In the genomic region with DNA sequence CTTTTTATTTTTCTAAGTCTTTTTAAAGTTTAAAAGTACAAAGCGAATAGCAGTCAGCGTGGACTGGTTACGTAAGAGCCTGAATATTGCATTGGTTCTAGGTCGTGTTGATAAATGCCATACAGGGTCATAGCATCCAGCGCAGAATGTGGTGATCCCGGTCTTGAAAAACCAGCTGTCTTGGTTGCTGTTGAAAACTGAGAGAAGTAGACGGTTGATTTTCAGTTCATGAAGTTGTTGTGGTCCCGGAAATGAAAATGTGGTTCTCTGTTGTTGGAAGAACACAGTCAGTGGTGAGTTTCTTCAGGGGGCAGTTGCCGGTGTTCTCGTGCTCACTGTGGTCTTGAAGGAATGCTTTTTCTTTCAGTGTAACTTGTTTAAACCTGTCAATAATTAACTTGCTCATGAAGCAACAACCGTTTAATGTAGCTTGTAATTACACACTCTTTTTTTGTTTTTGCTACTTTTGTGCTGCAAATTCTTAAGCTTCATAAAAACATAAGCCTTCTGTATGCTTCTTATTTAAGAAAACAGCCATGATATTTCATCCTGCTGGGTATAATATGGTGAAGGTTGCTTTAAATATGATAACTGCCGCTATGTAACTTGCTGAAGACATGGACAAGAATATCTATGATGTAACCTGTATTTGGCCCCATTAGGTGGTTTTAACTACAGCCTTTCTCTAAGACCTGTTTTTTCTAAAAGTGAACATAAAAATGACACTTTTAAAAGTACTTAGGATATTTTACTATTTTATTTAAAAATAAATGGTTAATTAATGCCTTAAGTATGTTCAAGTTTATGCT, we compare ENCODE assay signal across 1 cellular context.
A peak's percentile ranks its signal among the peaks of the same experiment; 100 is the strongest.
TF ChIP-seq lines count a peak whose summit lies in the region.

No MANE protein-coding gene starts in this region.

TF ChIP-seq in HepG2, 621 proteins besides CTCF, POLR2A, EP300 and RAD21 (continued from another document and continues in another):
- TF ChIP-seq ASH2L (IDR thresholded peaks at IDR 0.05; ENCODE audit: insufficient read length, low read depth, low read length): peak; percentile 94
- TF ChIP-seq CREB1 (IDR thresholded peaks at IDR 0.05): no peak
- TF ChIP-seq CREB1 (CRISPR knock-in tag; IDR thresholded peaks at IDR 0.05): peak; percentile 31
- TF ChIP-seq, protein P1, sequence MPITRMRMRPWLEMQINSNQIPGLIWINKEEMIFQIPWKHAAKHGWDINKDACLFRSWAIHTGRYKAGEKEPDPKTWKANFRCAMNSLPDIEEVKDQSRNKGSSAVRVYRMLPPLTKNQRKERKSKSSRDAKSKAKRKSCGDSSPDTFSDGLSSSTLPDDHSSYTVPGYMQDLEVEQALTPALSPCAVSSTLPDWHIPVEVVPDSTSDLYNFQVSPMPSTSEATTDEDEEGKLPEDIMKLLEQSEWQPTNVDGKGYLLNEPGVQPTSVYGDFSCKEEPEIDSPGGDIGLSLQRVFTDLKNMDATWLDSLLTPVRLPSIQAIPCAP (CRISPR knock-in tag; IDR thresholded peaks at IDR 0.05; ENCODE audit: low read depth): 0 out of 2 replicates have a peak, but pooled peaks have one; percentile 35
- no peak for TF ChIP-seq NONO (IDR thresholded peaks at IDR 0.05)
- TF ChIP-seq NONO (CRISPR knock-in tag; conservative IDR thresholded peaks at IDR 0.05): no peak
- no peak for TF ChIP-seq ZNF562 (CRISPR knock-in tag; IDR thresholded peaks at IDR 0.05; ENCODE audit: borderline replicate concordance)
- TF ChIP-seq NFE2L1 (CRISPR knock-in tag; IDR thresholded peaks at IDR 0.05; ENCODE audit: borderline replicate concordance): no peak
- TF ChIP-seq, protein P2, sequence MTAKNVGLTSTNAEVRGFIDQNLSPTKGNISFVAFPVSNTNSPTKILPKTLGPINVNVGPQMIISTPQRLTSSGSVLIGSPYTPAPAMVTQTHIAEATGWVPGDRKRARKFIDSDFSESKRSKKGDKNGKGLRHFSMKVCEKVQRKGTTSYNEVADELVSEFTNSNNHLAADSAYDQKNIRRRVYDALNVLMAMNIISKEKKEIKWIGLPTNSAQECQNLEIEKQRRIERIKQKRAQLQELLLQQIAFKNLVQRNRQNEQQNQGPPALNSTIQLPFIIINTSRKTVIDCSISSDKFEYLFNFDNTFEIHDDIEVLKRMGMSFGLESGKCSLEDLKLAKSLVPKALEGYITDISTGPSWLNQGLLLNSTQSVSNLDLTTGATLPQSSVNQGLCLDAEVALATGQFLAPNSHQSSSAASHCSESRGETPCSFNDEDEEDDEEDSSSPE (CRISPR knock-in tag; IDR thresholded peaks at IDR 0.05): 0 out of 2 replicates have a peak, but pooled peaks have one; percentile 16
- TF ChIP-seq JDP2 (CRISPR knock-in tag; IDR thresholded peaks at IDR 0.05; ENCODE audit: borderline replicate concordance): no peak
- no peak for TF ChIP-seq ZNF713 (CRISPR knock-in tag; IDR thresholded peaks at IDR 0.05)
- TF ChIP-seq KLF15 (CRISPR knock-in tag; IDR thresholded peaks at IDR 0.05; ENCODE audit: borderline replicate concordance): no peak
- peak; percentile 76 for TF ChIP-seq ZMYM4 (CRISPR knock-in tag; IDR thresholded peaks at IDR 0.05)
- TF ChIP-seq ZNF441 (CRISPR knock-in tag; IDR thresholded peaks at IDR 0.05; ENCODE audit: borderline replicate concordance): peak; percentile 62; the same call in 1 of the 2 replicates
- TF ChIP-seq, protein P3, sequence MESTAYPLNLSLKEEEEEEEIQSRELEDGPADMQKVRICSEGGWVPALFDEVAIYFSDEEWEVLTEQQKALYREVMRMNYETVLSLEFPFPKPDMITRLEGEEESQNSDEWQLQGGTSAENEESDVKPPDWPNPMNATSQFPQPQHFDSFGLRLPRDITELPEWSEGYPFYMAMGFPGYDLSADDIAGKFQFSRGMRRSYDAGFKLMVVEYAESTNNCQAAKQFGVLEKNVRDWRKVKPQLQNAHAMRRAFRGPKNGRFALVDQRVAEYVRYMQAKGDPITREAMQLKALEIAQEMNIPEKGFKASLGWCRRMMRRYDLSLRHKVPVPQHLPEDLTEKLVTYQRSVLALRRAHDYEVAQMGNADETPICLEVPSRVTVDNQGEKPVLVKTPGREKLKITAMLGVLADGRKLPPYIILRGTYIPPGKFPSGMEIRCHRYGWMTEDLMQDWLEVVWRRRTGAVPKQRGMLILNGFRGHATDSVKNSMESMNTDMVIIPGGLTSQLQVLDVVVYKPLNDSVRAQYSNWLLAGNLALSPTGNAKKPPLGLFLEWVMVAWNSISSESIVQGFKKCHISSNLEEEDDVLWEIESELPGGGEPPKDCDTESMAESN (CRISPR knock-in tag; conservative IDR thresholded peaks at IDR 0.05): peak; percentile 70; the same call in 1 of the 2 replicates
- no peak for TF ChIP-seq MAFG (CRISPR knock-in tag; IDR thresholded peaks at IDR 0.05)
- 0 out of 2 replicates have a peak, but pooled peaks have one; percentile 33 for TF ChIP-seq ZNF792 (CRISPR knock-in tag; IDR thresholded peaks at IDR 0.05)
- no peak for TF ChIP-seq ZNF841 (CRISPR knock-in tag; IDR thresholded peaks at IDR 0.05; ENCODE audit: borderline replicate concordance)
- peak; percentile 53 for TF ChIP-seq ELF3 (CRISPR knock-in tag; IDR thresholded peaks at IDR 0.05)
- TF ChIP-seq, protein P4, sequence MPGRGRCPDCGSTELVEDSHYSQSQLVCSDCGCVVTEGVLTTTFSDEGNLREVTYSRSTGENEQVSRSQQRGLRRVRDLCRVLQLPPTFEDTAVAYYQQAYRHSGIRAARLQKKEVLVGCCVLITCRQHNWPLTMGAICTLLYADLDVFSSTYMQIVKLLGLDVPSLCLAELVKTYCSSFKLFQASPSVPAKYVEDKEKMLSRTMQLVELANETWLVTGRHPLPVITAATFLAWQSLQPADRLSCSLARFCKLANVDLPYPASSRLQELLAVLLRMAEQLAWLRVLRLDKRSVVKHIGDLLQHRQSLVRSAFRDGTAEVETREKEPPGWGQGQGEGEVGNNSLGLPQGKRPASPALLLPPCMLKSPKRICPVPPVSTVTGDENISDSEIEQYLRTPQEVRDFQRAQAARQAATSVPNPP (CRISPR knock-in tag; IDR thresholded peaks at IDR 0.05): no peak
- TF ChIP-seq ZNF740 (CRISPR knock-in tag; IDR thresholded peaks at IDR 0.05): no peak
- no peak for TF ChIP-seq SMAD1 (CRISPR knock-in tag; IDR thresholded peaks at IDR 0.05; ENCODE audit: borderline replicate concordance, low read depth)
- no peak for TF ChIP-seq ZNF282 (IDR thresholded peaks at IDR 0.05; ENCODE audit: partially characterized antibody)
- TF ChIP-seq ZNF556 (CRISPR knock-in tag; IDR thresholded peaks at IDR 0.05; ENCODE audit: borderline replicate concordance): peak; percentile 77; the same call in 1 of the 2 replicates
- TF ChIP-seq, protein P5, sequence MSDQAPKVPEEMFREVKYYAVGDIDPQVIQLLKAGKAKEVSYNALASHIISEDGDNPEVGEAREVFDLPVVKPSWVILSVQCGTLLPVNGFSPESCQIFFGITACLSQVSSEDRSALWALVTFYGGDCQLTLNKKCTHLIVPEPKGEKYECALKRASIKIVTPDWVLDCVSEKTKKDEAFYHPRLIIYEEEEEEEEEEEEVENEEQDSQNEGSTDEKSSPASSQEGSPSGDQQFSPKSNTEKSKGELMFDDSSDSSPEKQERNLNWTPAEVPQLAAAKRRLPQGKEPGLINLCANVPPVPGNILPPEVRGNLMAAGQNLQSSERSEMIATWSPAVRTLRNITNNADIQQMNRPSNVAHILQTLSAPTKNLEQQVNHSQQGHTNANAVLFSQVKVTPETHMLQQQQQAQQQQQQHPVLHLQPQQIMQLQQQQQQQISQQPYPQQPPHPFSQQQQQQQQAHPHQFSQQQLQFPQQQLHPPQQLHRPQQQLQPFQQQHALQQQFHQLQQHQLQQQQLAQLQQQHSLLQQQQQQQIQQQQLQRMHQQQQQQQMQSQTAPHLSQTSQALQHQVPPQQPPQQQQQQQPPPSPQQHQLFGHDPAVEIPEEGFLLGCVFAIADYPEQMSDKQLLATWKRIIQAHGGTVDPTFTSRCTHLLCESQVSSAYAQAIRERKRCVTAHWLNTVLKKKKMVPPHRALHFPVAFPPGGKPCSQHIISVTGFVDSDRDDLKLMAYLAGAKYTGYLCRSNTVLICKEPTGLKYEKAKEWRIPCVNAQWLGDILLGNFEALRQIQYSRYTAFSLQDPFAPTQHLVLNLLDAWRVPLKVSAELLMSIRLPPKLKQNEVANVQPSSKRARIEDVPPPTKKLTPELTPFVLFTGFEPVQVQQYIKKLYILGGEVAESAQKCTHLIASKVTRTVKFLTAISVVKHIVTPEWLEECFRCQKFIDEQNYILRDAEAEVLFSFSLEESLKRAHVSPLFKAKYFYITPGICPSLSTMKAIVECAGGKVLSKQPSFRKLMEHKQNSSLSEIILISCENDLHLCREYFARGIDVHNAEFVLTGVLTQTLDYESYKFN (CRISPR knock-in tag; conservative IDR thresholded peaks at IDR 0.05): peak; percentile 87
- TF ChIP-seq ZSCAN25 (CRISPR knock-in tag; IDR thresholded peaks at IDR 0.05): no peak
- no peak for TF ChIP-seq NKX3-1 (CRISPR knock-in tag; IDR thresholded peaks at IDR 0.05)
- no peak for TF ChIP-seq FUBP1 (CRISPR knock-in tag; IDR thresholded peaks at IDR 0.05; ENCODE audit: borderline replicate concordance)
- peak; percentile 23; the same call in 1 of the 2 replicates for TF ChIP-seq ATF7 (IDR thresholded peaks at IDR 0.05)
- no peak for TF ChIP-seq ATF7 (CRISPR knock-in tag; IDR thresholded peaks at IDR 0.05)
- peak; percentile 18; the same call in 1 of the 2 replicates for TF ChIP-seq SPEN (CRISPR knock-in tag; IDR thresholded peaks at IDR 0.05; ENCODE audit: low read depth)
- no peak; the same call in 1 of the 2 replicates for TF ChIP-seq MIER3 (CRISPR knock-in tag; IDR thresholded peaks at IDR 0.05; ENCODE audit: borderline replicate concordance)
- TF ChIP-seq, protein P6, sequence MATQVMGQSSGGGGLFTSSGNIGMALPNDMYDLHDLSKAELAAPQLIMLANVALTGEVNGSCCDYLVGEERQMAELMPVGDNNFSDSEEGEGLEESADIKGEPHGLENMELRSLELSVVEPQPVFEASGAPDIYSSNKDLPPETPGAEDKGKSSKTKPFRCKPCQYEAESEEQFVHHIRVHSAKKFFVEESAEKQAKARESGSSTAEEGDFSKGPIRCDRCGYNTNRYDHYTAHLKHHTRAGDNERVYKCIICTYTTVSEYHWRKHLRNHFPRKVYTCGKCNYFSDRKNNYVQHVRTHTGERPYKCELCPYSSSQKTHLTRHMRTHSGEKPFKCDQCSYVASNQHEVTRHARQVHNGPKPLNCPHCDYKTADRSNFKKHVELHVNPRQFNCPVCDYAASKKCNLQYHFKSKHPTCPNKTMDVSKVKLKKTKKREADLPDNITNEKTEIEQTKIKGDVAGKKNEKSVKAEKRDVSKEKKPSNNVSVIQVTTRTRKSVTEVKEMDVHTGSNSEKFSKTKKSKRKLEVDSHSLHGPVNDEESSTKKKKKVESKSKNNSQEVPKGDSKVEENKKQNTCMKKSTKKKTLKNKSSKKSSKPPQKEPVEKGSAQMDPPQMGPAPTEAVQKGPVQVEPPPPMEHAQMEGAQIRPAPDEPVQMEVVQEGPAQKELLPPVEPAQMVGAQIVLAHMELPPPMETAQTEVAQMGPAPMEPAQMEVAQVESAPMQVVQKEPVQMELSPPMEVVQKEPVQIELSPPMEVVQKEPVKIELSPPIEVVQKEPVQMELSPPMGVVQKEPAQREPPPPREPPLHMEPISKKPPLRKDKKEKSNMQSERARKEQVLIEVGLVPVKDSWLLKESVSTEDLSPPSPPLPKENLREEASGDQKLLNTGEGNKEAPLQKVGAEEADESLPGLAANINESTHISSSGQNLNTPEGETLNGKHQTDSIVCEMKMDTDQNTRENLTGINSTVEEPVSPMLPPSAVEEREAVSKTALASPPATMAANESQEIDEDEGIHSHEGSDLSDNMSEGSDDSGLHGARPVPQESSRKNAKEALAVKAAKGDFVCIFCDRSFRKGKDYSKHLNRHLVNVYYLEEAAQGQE (IDR thresholded peaks at IDR 0.05; ENCODE audit: borderline replicate concordance in 1 of 2, low read depth in 1 of 2, low read length in 2 of 2): no peak
- TF ChIP-seq ZBTB8A (CRISPR knock-in tag; IDR thresholded peaks at IDR 0.05; ENCODE audit: borderline replicate concordance, low read depth): peak; percentile 64; the same call in 1 of the 2 replicates
- TF ChIP-seq ZNF274 (CRISPR knock-in tag; IDR thresholded peaks at IDR 0.05): no peak
- peak; percentile 70 for TF ChIP-seq HDAC1 (CRISPR knock-in tag; IDR thresholded peaks at IDR 0.05)
- TF ChIP-seq ERF (CRISPR knock-in tag; IDR thresholded peaks at IDR 0.05): peak; percentile 70; the same call in 1 of the 2 replicates
- TF ChIP-seq ZXDC (CRISPR knock-in tag; IDR thresholded peaks at IDR 0.05): no peak
- TF ChIP-seq HNF4A (CRISPR knock-in tag; IDR thresholded peaks at IDR 0.05): peak; percentile 56
- peak; percentile 71 for TF ChIP-seq YEATS4 (CRISPR knock-in tag; IDR thresholded peaks at IDR 0.05; ENCODE audit: borderline replicate concordance)
